In genomic region chr1:234173968-234174367, GRCh38 we compare ENCODE assay signal across 11 cellular contexts.
DNase-seq lines count a peak whose midpoint lies in the region; ATAC-seq and TF ChIP-seq lines count a peak whose summit lies in the region.
"Had no signal": no experiment of that assay in that cellular context is flagged by ENCODE, and none has a peak within 500 bp of the region (broad histone marks: within the 10 kb centered on the region; RNA-seq: fewer than 3 reads in every experiment).

No MANE protein-coding gene starts in this region.

- H3K27me3 ChIP-seq in DND-41 (ENCODE audit: insufficient read depth, low read length, poor library complexity): no peaks in the 10 kb centered on the region
- H3K27me3 ChIP-seq in psoas muscle (ENCODE audit: insufficient read depth in 3 of 3, low read length in 2 of 3): no peaks in the 10 kb centered on the region

- no peak overlapping the region for H3K9ac ChIP-seq in DND-41 (ENCODE audit: low read depth, low read length)
- H3K9ac ChIP-seq: GM23248 had no signal

- TF ChIP-seq CTCF in DND-41 (IDR thresholded peaks at IDR 0.05; ENCODE audit: borderline replicate concordance, extremely low read depth, low read length, poor library complexity, severe bottlenecking) (no peak), HEK293 (tag by site-specific recombination; IDR thresholded peaks at IDR 0.05) (no peak), psoas muscle (IDR thresholded peaks at IDR 0.05) (no peak)

- intact Hi-C loops in psoas muscle (cut with DNase I): no loop called here

- H2AFZ ChIP-seq in DND-41 (ENCODE audit: low read depth, low read length): peak overlapping the region; percentile 32; the same call in 1 of the 2 replicates
- H2AFZ ChIP-seq: GM23248 had no signal

- DNase-seq in DND-41 (no peak), cerebellar cortex (ENCODE audit: low spot score) (peak; percentile 69), psoas muscle (no peak), 8988T (no peak), NCI-H2196 treated with DMSO at 0.1 percent for 48 hours (lab: John Stamatoyannopoulos, UW; ENCODE audit: unreplicated experiment) (no peak)
- DNase-seq: CD8-positive, alpha-beta memory T cell; DMS53; GM23248 had no signal

- CTCF ChIA-PET in HEK293 (lab: Yijun Ruan, JAX): interaction anchor here (0.5 to 1.5 kb wide), 5 partner anchors 10 to 136 kb away, joined by 3 to 4 read pairs (median 3); no protein-coding TSS in a partner anchor

- no peaks in the 10 kb centered on the region for H3K36me3 ChIP-seq in DND-41 (ENCODE audit: insufficient read depth, low read length)
- H3K36me3 ChIP-seq in HEK293 (ENCODE audit: control insufficient read depth in 2 of 2, insufficient read depth in 1 of 2, low read length in 2 of 2): no peaks in the 10 kb centered on the region
- no peaks in the 10 kb centered on the region for H3K36me3 ChIP-seq in psoas muscle (ENCODE audit: insufficient read depth in 1 of 2, low read depth in 1 of 2)

- no peaks in the 10 kb centered on the region for H4K20me1 ChIP-seq in DND-41 (ENCODE audit: insufficient read depth, low read length)

- WGBS in psoas muscle, 3 donors: 30 to 77% (median 32%) methylated on average over 3 of the region's 3 CpGs

- no peak overlapping the region for H3K4me2 ChIP-seq in DND-41 (ENCODE audit: insufficient read depth, low read length)

- POLR2A ChIA-PET in HEK293 (lab: Yijun Ruan, JAX): no interaction called here

- H3K9me3 ChIP-seq in DND-41 (ENCODE audit: insufficient read depth, low read length, severe bottlenecking) (peaks cover 14% of the 10 kb centered on the region), HEK293 (ENCODE audit: control insufficient read depth, insufficient read depth, low read depth, low read length) (no peaks in the 10 kb centered on the region), psoas muscle (no peaks in the 10 kb centered on the region)

- ATAC-seq in DND-41 (ENCODE audit: insufficient read depth, low read depth): no peak
- ATAC-seq in psoas muscle: peak in 3 of 4 donors; percentile 41 to 67 (median 42)
- ATAC-seq: GM12878, HCT116 had no signal

- H3K4me3 ChIP-seq in DND-41 (ENCODE audit: low read depth in 1 of 2, low read length in 2 of 2) (no peak overlapping the region), HEK293 (ENCODE audit: low read depth, low read length) (no peak overlapping the region), psoas muscle (no peak overlapping the region)
- H3K4me3 ChIP-seq: GM12878, GM23248 had no signal

- H3K4me1 ChIP-seq in DND-41 (ENCODE audit: insufficient read depth, low read length) (peaks cover 58% of the 10 kb centered on the region), HEK293 (ENCODE audit: control insufficient read depth, insufficient read depth, low read length) (no peaks in the 10 kb centered on the region), psoas muscle (no peaks in the 10 kb centered on the region)

- H3K27ac ChIP-seq in DND-41 (ENCODE audit: low read length): peak overlapping the region; percentile 99
- no peak overlapping the region for H3K27ac ChIP-seq in HEK293 (ENCODE audit: extremely low read depth, low read depth, low read length)
- H3K27ac ChIP-seq in psoas muscle: no peak overlapping the region
- H3K27ac ChIP-seq: GM23248 had no signal

- no peaks in the 10 kb centered on the region for H3K79me2 ChIP-seq in DND-41 (ENCODE audit: insufficient read depth, low read length)

TF ChIP-seq in HEK293, 187 proteins besides CTCF, POLR2A, EP300 and RAD21:
- TF ChIP-seq ZBTB1 (tag by site-specific recombination; IDR thresholded peaks at IDR 0.05): no peak
- peak; percentile 59 for TF ChIP-seq REST (tag by site-specific recombination; IDR thresholded peaks at IDR 0.05)
